23 cellular contexts compared by ENCODE assay signal in genomic region chr15:85761635-85762034, GRCh38. TPM values are rescaled to one million over a fixed set of nuclear protein-coding genes. Genes with fewer than 3 reads are reported as not detected.
DNase-seq lines count a peak whose midpoint lies in the region; ATAC-seq and TF ChIP-seq lines count a peak whose summit lies in the region.
"Had no signal": no experiment of that assay in that cellular context is flagged by ENCODE, and none has a peak within 500 bp of the region (broad histone marks: within the 10 kb centered on the region; RNA-seq: fewer than 3 reads in every experiment).

No MANE protein-coding gene starts in this region.

- H3K9me3 Mint-ChIP-seq in activated T-helper 17 cell treated with anti-CD3 and anti-CD28 coated beads, Interleukin-2, amount 50 U/mL, for 72 hours, result no peaks in the 10 kb centered on the region
- H3K9me3 Mint-ChIP-seq in neural crest cell, result no peaks in the 10 kb centered on the region
- H3K9me3 Mint-ChIP-seq: activated T-cell treated with anti-CD3 and anti-CD28 coated beads, Interleukin-2, amount 50 U/mL, for 72 hours; naive B cell had no signal

- no peak overlapping the region for H3K4me2 ChIP-seq in fibroblast of lung (ENCODE audit: extremely low read depth, insufficient read depth, low read length)

- H3K79me2 ChIP-seq in fibroblast of lung (ENCODE audit: control insufficient read depth, insufficient read depth, low read length), result no peaks in the 10 kb centered on the region

- H3K4me1 ChIP-seq in fibroblast of lung (ENCODE audit: control insufficient read depth, extremely low read depth, insufficient read depth, low read length), result peaks cover 7% of the 10 kb centered on the region
- H3K4me1 ChIP-seq: SJSA1 had no signal

- TF ChIP-seq CTCF in GM20000 (IDR thresholded peaks at IDR 0.05; ENCODE audit: extremely low read depth, missing control alignments) (no peak), fibroblast of lung (conservative IDR thresholded peaks at IDR 0.05 in 1 of 2, IDR thresholded peaks at IDR 0.05 in 1 of 2; ENCODE audit: low read depth in 1 of 2, low read length in 2 of 2) (no peak), neural crest cell (conservative IDR thresholded peaks at IDR 0.05) (no peak)

- H3K4me3 Mint-ChIP-seq in activated T-helper 17 cell treated with anti-CD3 and anti-CD28 coated beads, Interleukin-2, amount 50 U/mL, for 72 hours, result no peak overlapping the region
- no peak overlapping the region for H3K4me3 Mint-ChIP-seq in neural crest cell
- H3K4me3 Mint-ChIP-seq: activated naive CD8-positive, alpha-beta T cell; activated T-cell treated with anti-CD3 and anti-CD28 coated beads, Interleukin-2, amount 50 U/mL, for 72 hours; naive B cell had no signal

- no peaks in the 10 kb centered on the region for H3K36me3 Mint-ChIP-seq in activated T-helper 17 cell treated with anti-CD3 and anti-CD28 coated beads, Interleukin-2, amount 50 U/mL, for 72 hours (ENCODE audit: low read depth)
- H3K36me3 Mint-ChIP-seq in neural crest cell (ENCODE audit: low read depth), result peaks cover 6% of the 10 kb centered on the region
- H3K36me3 Mint-ChIP-seq: naive B cell had no signal

- peak; percentile 16 for ATAC-seq in activated T-helper 17 cell treated with anti-CD3 and anti-CD28 coated beads, Interleukin-2, amount 50 U/mL, for 72 hours (replicated peaks)
- no peak for ATAC-seq in GM19452 (IDR thresholded peaks at IDR 0.05; ENCODE audit: unreplicated experiment)

- no peak overlapping the region for H3K27ac ChIP-seq in fibroblast of lung (ENCODE audit: insufficient read depth, low read length)
- H3K27ac ChIP-seq: breast epithelium, GM23248, SJSA1, skin epidermis had no signal

- H3K36me3 ChIP-seq in fibroblast of lung (ENCODE audit: control insufficient read depth, insufficient read depth, low read length), result no peaks in the 10 kb centered on the region
- H3K36me3 ChIP-seq: breast epithelium, SJSA1 had no signal

- DNase-seq in GM20000 (ENCODE audit: low spot score), result peak; percentile 19
- DNase-seq in fibroblast of lung (ENCODE audit: low read depth in 2 of 2), result peak; percentile 86 to 88
- no peak for DNase-seq in neural crest cell (ENCODE audit: low read depth, low spot score)
- no peak for DNase-seq in NAMALWA (ENCODE audit: low spot score)
- no peak for DNase-seq in activated effector memory CD4-positive, alpha-beta T cell treated with anti-CD3 and anti-CD28 coated beads, Interleukin-2, amount 50 U/mL, for 16 hours
- DNase-seq in cerebellar cortex (ENCODE audit: low spot score), result no peak
- DNase-seq: activated CD4-positive, CD25-positive, alpha-beta regulatory T cell; activated T-cell treated with anti-CD3 and anti-CD28 coated beads, Interleukin-2, amount 50 U/mL, for 72 hours; DMS 273 treated with DMSO at 0.1 percent for 48 hours; erythroblast; GM23248; Kasumi-1; naive B cell; NCI-H1417; NCI-H2171 treated with DMSO at 0.1 percent for 48 hours; stimulated activated CD4-positive, alpha-beta T cell treated with anti-CD3 and anti-CD28 coated beads, Interleukin-4, amount 100 ng/mL, for 24 hours had no signal

- no peak overlapping the region for H3K27ac Mint-ChIP-seq in activated T-helper 17 cell treated with anti-CD3 and anti-CD28 coated beads, Interleukin-2, amount 50 U/mL, for 72 hours
- peak overlapping the region; percentile 75 for H3K27ac Mint-ChIP-seq in neural crest cell (ENCODE audit: unreplicated experiment)
- H3K27ac Mint-ChIP-seq: activated naive CD8-positive, alpha-beta T cell; activated T-cell treated with anti-CD3 and anti-CD28 coated beads, Interleukin-2, amount 50 U/mL, for 72 hours had no signal

- peaks cover 3% of the 10 kb centered on the region for H3K4me1 Mint-ChIP-seq in activated T-helper 17 cell treated with anti-CD3 and anti-CD28 coated beads, Interleukin-2, amount 50 U/mL, for 72 hours
- H3K4me1 Mint-ChIP-seq in neural crest cell, result peaks cover 25% of the 10 kb centered on the region

- no peak overlapping the region for H3K9ac ChIP-seq in fibroblast of lung (ENCODE audit: insufficient read depth, low read length)
- H3K9ac ChIP-seq: GM23248 had no signal

- H2AFZ ChIP-seq in fibroblast of lung (ENCODE audit: low read length), result no peak overlapping the region
- H2AFZ ChIP-seq: GM23248 had no signal

- no peaks in the 10 kb centered on the region for H4K20me1 ChIP-seq in fibroblast of lung (ENCODE audit: control insufficient read depth, extremely low read depth, insufficient read depth, low read length)

- no peaks in the 10 kb centered on the region for H3K27me3 ChIP-seq in fibroblast of lung (ENCODE audit: control insufficient read depth, insufficient read depth, low read length)
- H3K27me3 ChIP-seq: breast epithelium, dorsolateral prefrontal cortex, SJSA1 had no signal

- no peak overlapping the region for H3K4me3 ChIP-seq in fibroblast of lung (replicated peaks in 1 of 4; ENCODE audit: control extremely low read depth in 1 of 4, insufficient read depth in 1 of 4, low read depth in 3 of 4, low read length in 4 of 4)
- H3K4me3 ChIP-seq: breast epithelium, GM23248, SJSA1, skin epidermis had no signal

- H3K9me3 ChIP-seq in fibroblast of lung (ENCODE audit: control insufficient read depth, insufficient read depth, low read depth, low read length), result no peaks in the 10 kb centered on the region
- H3K9me3 ChIP-seq: breast epithelium, SJSA1 had no signal

- no peaks in the 10 kb centered on the region for H3K27me3 Mint-ChIP-seq in activated T-helper 17 cell treated with anti-CD3 and anti-CD28 coated beads, Interleukin-2, amount 50 U/mL, for 72 hours
- H3K27me3 Mint-ChIP-seq in neural crest cell (ENCODE audit: low read depth), result no peaks in the 10 kb centered on the region
- H3K27me3 Mint-ChIP-seq: activated naive CD8-positive, alpha-beta T cell; naive B cell had no signal

RNA-seq across cellular contexts. Expression of gene KLHL25, which starts 33.1 kb away (rescaled TPM):
- 1 to 10 TPM; 3.4 to 4.6 TPM for total RNA-seq in activated T-helper 17 cell treated with anti-CD3 and anti-CD28 coated beads, Interleukin-2, amount 50 U/mL, for 72 hours
- total RNA-seq in fibroblast of lung (5.4 TPM in 2 replicates), neural crest cell (17.9 and 19.3 TPM in 2 replicates)
- polyA plus RNA-seq in fibroblast of lung, result 1.4 and 1.6 TPM in 2 replicates
- polyA plus RNA-seq in fibroblast of lung (2012), result 1.7 and 2.0 TPM in 2 replicates
- 6.0 and 9.6 TPM in 2 replicates for polyA minus RNA-seq in fibroblast of lung (ENCODE audit: low replicate concordance)

Comparison
In these comparisons a context has a peak if more than half of its experiments do, and no peak if none do; other contexts are left out.
1. DNase-seq: peak in GM20000 (single experiment) and fibroblast of lung (2 of 2); none in neural crest cell (single experiment), NAMALWA (single experiment), activated effector memory CD4-positive, alpha-beta T cell treated with anti-CD3 and anti-CD28 coated beads, Interleukin-2, amount 50 U/mL, for 16 hours (single experiment) and cerebellar cortex (single experiment).